In the genomic region with DNA sequence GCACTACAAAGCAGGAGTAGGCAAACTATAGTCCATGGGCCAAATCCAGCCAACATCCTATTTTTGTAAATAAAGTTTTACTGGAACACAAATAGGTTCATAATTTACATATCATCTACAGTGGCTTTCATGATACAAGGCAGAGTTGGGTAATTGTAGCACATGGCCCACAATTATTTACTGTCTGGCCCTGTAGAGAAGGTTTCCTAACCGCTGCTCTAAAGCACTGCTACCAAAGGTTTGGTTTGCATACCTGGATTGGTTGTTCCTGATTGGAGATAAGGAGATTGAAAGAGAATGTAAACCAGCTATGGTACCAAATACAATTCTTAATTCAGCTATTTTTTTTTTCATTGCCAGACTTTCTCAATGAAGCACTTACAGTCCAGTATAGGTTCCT, we compare ENCODE assay signal across 4 cellular contexts.
TF ChIP-seq lines count a peak whose summit lies in the region.

No MANE protein-coding gene starts in this region.

TF ChIP-seq in liver, 16 proteins besides CTCF, POLR2A, EP300 and RAD21 (continued from another document):
- TF ChIP-seq FOXA2 (IDR thresholded peaks at IDR 0.05): peak; percentile 21

TF ChIP-seq in HepG2, 621 proteins besides CTCF, POLR2A, EP300 and RAD21 (continued from another document and continues in another):
- TF ChIP-seq, protein P1, sequence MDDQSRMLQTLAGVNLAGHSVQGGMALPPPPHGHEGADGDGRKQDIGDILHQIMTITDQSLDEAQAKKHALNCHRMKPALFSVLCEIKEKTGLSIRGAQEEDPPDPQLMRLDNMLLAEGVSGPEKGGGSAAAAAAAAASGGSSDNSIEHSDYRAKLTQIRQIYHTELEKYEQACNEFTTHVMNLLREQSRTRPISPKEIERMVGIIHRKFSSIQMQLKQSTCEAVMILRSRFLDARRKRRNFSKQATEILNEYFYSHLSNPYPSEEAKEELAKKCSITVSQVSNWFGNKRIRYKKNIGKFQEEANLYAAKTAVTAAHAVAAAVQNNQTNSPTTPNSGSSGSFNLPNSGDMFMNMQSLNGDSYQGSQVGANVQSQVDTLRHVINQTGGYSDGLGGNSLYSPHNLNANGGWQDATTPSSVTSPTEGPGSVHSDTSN (CRISPR knock-in tag; IDR thresholded peaks at IDR 0.05; ENCODE audit: borderline replicate concordance): no peak
- TF ChIP-seq CBX1 (IDR thresholded peaks at IDR 0.05; ENCODE audit: low read depth): no peak
- TF ChIP-seq MTA1 (CRISPR knock-in tag; IDR thresholded peaks at IDR 0.05; ENCODE audit: borderline replicate concordance): no peak
- TF ChIP-seq SMAD1 (CRISPR knock-in tag; IDR thresholded peaks at IDR 0.05; ENCODE audit: borderline replicate concordance, low read depth): no peak
- TF ChIP-seq, protein P2, sequence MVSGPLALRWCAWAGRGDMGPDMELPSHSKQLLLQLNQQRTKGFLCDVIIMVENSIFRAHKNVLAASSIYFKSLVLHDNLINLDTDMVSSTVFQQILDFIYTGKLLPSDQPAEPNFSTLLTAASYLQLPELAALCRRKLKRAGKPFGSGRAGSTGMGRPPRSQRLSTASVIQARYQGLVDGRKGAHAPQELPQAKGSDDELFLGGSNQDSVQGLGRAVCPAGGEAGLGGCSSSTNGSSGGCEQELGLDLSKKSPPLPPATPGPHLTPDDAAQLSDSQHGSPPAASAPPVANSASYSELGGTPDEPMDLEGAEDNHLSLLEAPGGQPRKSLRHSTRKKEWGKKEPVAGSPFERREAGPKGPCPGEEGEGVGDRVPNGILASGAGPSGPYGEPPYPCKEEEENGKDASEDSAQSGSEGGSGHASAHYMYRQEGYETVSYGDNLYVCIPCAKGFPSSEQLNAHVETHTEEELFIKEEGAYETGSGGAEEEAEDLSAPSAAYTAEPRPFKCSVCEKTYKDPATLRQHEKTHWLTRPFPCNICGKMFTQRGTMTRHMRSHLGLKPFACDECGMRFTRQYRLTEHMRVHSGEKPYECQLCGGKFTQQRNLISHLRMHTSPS (CRISPR knock-in tag; IDR thresholded peaks at IDR 0.05; ENCODE audit: low read depth): no peak
- TF ChIP-seq, protein P3, sequence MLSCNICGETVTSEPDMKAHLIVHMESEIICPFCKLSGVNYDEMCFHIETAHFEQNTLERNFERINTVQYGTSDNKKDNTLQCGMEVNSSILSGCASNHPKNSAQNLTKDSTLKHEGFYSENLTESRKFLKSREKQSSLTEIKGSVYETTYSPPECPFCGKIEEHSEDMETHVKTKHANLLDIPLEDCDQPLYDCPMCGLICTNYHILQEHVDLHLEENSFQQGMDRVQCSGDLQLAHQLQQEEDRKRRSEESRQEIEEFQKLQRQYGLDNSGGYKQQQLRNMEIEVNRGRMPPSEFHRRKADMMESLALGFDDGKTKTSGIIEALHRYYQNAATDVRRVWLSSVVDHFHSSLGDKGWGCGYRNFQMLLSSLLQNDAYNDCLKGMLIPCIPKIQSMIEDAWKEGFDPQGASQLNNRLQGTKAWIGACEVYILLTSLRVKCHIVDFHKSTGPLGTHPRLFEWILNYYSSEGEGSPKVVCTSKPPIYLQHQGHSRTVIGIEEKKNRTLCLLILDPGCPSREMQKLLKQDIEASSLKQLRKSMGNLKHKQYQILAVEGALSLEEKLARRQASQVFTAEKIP (CRISPR knock-in tag; IDR thresholded peaks at IDR 0.05; ENCODE audit: borderline replicate concordance): no peak
- TF ChIP-seq SOX13 (IDR thresholded peaks at IDR 0.05): no peak
- TF ChIP-seq SOX13 (CRISPR knock-in tag; conservative IDR thresholded peaks at IDR 0.05 in 1 of 2, IDR thresholded peaks at IDR 0.05 in 1 of 2): no peak
- TF ChIP-seq EEA1 (CRISPR knock-in tag; IDR thresholded peaks at IDR 0.05; ENCODE audit: borderline replicate concordance): no peak
- no peak for TF ChIP-seq ZNF598 (CRISPR knock-in tag; IDR thresholded peaks at IDR 0.05; ENCODE audit: borderline replicate concordance)

TF ChIP-seq in K562, 482 proteins besides CTCF, POLR2A, EP300 and RAD21:
- TF ChIP-seq, protein P4, sequence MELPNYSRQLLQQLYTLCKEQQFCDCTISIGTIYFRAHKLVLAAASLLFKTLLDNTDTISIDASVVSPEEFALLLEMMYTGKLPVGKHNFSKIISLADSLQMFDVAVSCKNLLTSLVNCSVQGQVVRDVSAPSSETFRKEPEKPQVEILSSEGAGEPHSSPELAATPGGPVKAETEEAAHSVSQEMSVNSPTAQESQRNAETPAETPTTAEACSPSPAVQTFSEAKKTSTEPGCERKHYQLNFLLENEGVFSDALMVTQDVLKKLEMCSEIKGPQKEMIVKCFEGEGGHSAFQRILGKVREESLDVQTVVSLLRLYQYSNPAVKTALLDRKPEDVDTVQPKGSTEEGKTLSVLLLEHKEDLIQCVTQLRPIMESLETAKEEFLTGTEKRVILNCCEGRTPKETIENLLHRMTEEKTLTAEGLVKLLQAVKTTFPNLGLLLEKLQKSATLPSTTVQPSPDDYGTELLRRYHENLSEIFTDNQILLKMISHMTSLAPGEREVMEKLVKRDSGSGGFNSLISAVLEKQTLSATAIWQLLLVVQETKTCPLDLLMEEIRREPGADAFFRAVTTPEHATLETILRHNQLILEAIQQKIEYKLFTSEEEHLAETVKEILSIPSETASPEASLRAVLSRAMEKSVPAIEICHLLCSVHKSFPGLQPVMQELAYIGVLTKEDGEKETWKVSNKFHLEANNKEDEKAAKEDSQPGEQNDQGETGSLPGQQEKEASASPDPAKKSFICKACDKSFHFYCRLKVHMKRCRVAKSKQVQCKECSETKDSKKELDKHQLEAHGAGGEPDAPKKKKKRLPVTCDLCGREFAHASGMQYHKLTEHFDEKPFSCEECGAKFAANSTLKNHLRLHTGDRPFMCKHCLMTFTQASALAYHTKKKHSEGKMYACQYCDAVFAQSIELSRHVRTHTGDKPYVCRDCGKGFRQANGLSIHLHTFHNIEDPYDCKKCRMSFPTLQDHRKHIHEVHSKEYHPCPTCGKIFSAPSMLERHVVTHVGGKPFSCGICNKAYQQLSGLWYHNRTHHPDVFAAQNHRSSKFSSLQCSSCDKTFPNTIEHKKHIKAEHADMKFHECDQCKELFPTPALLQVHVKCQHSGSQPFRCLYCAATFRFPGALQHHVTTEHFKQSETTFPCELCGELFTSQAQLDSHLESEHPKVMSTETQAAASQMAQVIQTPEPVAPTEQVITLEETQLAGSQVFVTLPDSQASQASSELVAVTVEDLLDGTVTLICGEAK (IDR thresholded peaks at IDR 0.05): peak; percentile 75
- TF ChIP-seq, protein P4 (CRISPR knock-in tag; IDR thresholded peaks at IDR 0.05): peak; percentile 45; the same call in 1 of the 2 replicates
- TF ChIP-seq XRCC4 (IDR thresholded peaks at IDR 0.05; ENCODE audit: extremely low read depth, insufficient read depth, insufficient read length): no peak

TF ChIP-seq in HEK293T, 16 proteins besides CTCF, POLR2A, EP300 and RAD21 (continued from another document):
- TF ChIP-seq CTBP1 (IDR thresholded peaks at IDR 0.05; ENCODE audit: borderline replicate concordance) (no peak), FOXK2 (IDR thresholded peaks at IDR 0.05) (no peak), SUZ12 (IDR thresholded peaks at IDR 0.05) (no peak)
- TF ChIP-seq, protein P5, sequence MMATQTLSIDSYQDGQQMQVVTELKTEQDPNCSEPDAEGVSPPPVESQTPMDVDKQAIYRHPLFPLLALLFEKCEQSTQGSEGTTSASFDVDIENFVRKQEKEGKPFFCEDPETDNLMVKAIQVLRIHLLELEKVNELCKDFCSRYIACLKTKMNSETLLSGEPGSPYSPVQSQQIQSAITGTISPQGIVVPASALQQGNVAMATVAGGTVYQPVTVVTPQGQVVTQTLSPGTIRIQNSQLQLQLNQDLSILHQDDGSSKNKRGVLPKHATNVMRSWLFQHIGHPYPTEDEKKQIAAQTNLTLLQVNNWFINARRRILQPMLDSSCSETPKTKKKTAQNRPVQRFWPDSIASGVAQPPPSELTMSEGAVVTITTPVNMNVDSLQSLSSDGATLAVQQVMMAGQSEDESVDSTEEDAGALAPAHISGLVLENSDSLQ (IDR thresholded peaks at IDR 0.05): no peak
